ENCODE assay signal across 22 cellular contexts in genomic region chr16:55489119-55489955, GRCh38. TPM values are rescaled to one million over a fixed set of nuclear protein-coding genes. Genes with fewer than 3 reads are reported as not detected.
DNase-seq lines count a peak whose midpoint lies in the region; ATAC-seq, FAIRE-seq and TF ChIP-seq lines count a peak whose summit lies in the region.
"Had no signal": no experiment of that assay in that cellular context is flagged by ENCODE, and none has a peak within 500 bp of the region (broad histone marks: within the 10 kb centered on the region; RNA-seq: fewer than 3 reads in every experiment).

No MANE protein-coding gene starts in this region.

- no peak for ATAC-seq in HG03139 (IDR thresholded peaks at IDR 0.05; ENCODE audit: unreplicated experiment)
- ATAC-seq: Panc1 had no signal

- CTCF ChIA-PET in activated CD4-positive, alpha-beta memory T cell treated with anti-CD3 and anti-CD28 coated beads, Interleukin-2, amount 10 ng/mL, durations not matched to agents 7 days and 5 days (lab: Charles Lee) = no interaction called here

- H2BK12ac ChIP-seq in neuronal stem cell (ENCODE audit: low read length) = no peak overlapping the region

- H3K36me3 ChIP-seq in adipocyte (ENCODE audit: control insufficient read depth, insufficient read depth, low read length, severe bottlenecking) (peaks cover 84% of the 10 kb centered on the region), neuronal stem cell (replicated peaks in 1 of 2; ENCODE audit: control insufficient read depth in 2 of 2, insufficient read depth in 2 of 2, low read length in 2 of 2) (peaks cover 17 to 98% of the 10 kb centered on the region in 2 donors)
- H3K36me3 ChIP-seq: BLaER1 had no signal

- H3K14ac ChIP-seq in neuronal stem cell (ENCODE audit: low read length) = no peak overlapping the region

- H3K4me2 ChIP-seq in neuronal stem cell (ENCODE audit: insufficient read depth, low read length, poor library complexity, severe bottlenecking) = no peak overlapping the region
- H3K4me2 ChIP-seq: BLaER1 had no signal

- peaks cover 69% of the 10 kb centered on the region for H3K4me1 ChIP-seq in adipocyte (ENCODE audit: control insufficient read depth, insufficient read depth, low read length)
- H3K4me1 ChIP-seq in neuronal stem cell (ENCODE audit: control insufficient read depth in 2 of 2, insufficient read depth in 1 of 2, low read depth in 1 of 2, low read length in 2 of 2) = no peaks in the 10 kb centered on the region
- H3K4me1 ChIP-seq: BLaER1 had no signal

- no peak for TF ChIP-seq CTCF in endothelial cell (IDR thresholded peaks at IDR 0.05; ENCODE audit: unreplicated experiment)

- POLR2A ChIA-PET in activated CD4-positive, alpha-beta memory T cell treated with anti-CD3 and anti-CD28 coated beads, Interleukin-2, amount 10 ng/mL, durations not matched to agents 7 days and 5 days (lab: Charles Lee) = no interaction called here

- WGBS in neuronal stem cell (ENCODE audit: extremely low coverage in 2 of 2, insufficient read length in 2 of 2, insufficient replicate concordance in 1 of 2), 2 donors = no CpG with 5 or more reads among the region's 14 CpGs

- peaks cover 67% of the 10 kb centered on the region for H3K36me3 Mint-ChIP-seq in endothelial cell (ENCODE audit: low read depth, unreplicated experiment)
- H3K36me3 Mint-ChIP-seq in activated CD4-positive, alpha-beta memory T cell treated with anti-CD3 and anti-CD28 coated beads, Interleukin-2, amount 10 ng/mL, durations not matched to agents 7 days and 5 days (ENCODE audit: low read depth) = no peaks in the 10 kb centered on the region

- no peaks in the 10 kb centered on the region for H3K4me1 Mint-ChIP-seq in endothelial cell (ENCODE audit: unreplicated experiment)
- no peaks in the 10 kb centered on the region for H3K4me1 Mint-ChIP-seq in activated CD4-positive, alpha-beta memory T cell treated with anti-CD3 and anti-CD28 coated beads, Interleukin-2, amount 10 ng/mL, durations not matched to agents 7 days and 5 days
- H3K4me1 Mint-ChIP-seq: H9 had no signal

- H3K27me3 Mint-ChIP-seq in endothelial cell (ENCODE audit: unreplicated experiment) = peaks cover 1% of the 10 kb centered on the region
- no peaks in the 10 kb centered on the region for H3K27me3 Mint-ChIP-seq in activated CD4-positive, alpha-beta memory T cell treated with anti-CD3 and anti-CD28 coated beads, Interleukin-2, amount 10 ng/mL, durations not matched to agents 7 days and 5 days

- H3K9me3 ChIP-seq in adipocyte (ENCODE audit: control insufficient read depth, low read length) (no peaks in the 10 kb centered on the region), neuronal stem cell (replicated peaks in 1 of 2; ENCODE audit: control insufficient read depth in 2 of 2, insufficient read depth in 1 of 2, low read depth in 1 of 2, low read length in 2 of 2) (no peaks in the 10 kb centered on the region)
- H3K9me3 ChIP-seq: BLaER1 had no signal

- no peak overlapping the region for H3K18ac ChIP-seq in neuronal stem cell (ENCODE audit: low read length)

- no peak overlapping the region for H2BK120ac ChIP-seq in neuronal stem cell (ENCODE audit: low read depth, low read length)

- no peak overlapping the region for H3K27ac ChIP-seq in neuronal stem cell (replicated peaks; ENCODE audit: low read length)
- H3K27ac ChIP-seq: BLaER1 had no signal

- DNase-seq in adipocyte (ENCODE audit: low read depth) (no peak), endothelial cell (ENCODE audit: low spot score) (no peak), neuronal stem cell (ENCODE audit: low spot score) (no peak), urothelium cell line (ENCODE audit: low spot score) (no peak), NCI-H1694 treated with DMSO at 0.1 percent for 48 hours (lab: John Stamatoyannopoulos, UW) (no peak), glomerular visceral epithelial cell (ENCODE audit: extremely low spot score) (no peak)
- DNase-seq in activated CD4-positive, alpha-beta memory T cell treated with anti-CD3 and anti-CD28 coated beads, Interleukin-2, amount 10 ng/mL, durations not matched to agents 7 days and 5 days = no peak
- DNase-seq: CD4-positive, alpha-beta T cell; COR-L47; DMS 273 treated with DMSO at 0.1 percent for 48 hours; H9; Karpas-422; MV-4-11; NCI-H1105 treated with DMSO at 0.1 percent for 48 hours; NCI-H2081 treated with DMSO at 0.1 percent for 48 hours; NCI-H2171 treated with DMSO at 0.1 percent for 48 hours; NCI-H524 treated with DMSO at 0.1 percent for 48 hours; NCI-H82; SIG-M5 had no signal

- no peaks in the 10 kb centered on the region for H3K9me3 Mint-ChIP-seq in endothelial cell (ENCODE audit: unreplicated experiment)
- no peaks in the 10 kb centered on the region for H3K9me3 Mint-ChIP-seq in activated CD4-positive, alpha-beta memory T cell treated with anti-CD3 and anti-CD28 coated beads, Interleukin-2, amount 10 ng/mL, durations not matched to agents 7 days and 5 days
- H3K9me3 Mint-ChIP-seq: CD4-positive, alpha-beta T cell; H9 had no signal

- H3K27me3 ChIP-seq in adipocyte (replicated peaks; ENCODE audit: control insufficient read depth, insufficient read depth, low read length) (no peaks in the 10 kb centered on the region), neuronal stem cell (ENCODE audit: control insufficient read depth in 3 of 3, insufficient read depth in 3 of 3, low read depth in 1 of 3, low read length in 3 of 3) (no peaks in the 10 kb centered on the region)
- H3K27me3 ChIP-seq: BLaER1 had no signal

- peak overlapping the region; percentile 35 for H3K4me3 Mint-ChIP-seq in endothelial cell (ENCODE audit: unreplicated experiment)
- H3K4me3 Mint-ChIP-seq in activated CD4-positive, alpha-beta memory T cell treated with anti-CD3 and anti-CD28 coated beads, Interleukin-2, amount 10 ng/mL, durations not matched to agents 7 days and 5 days = no peak overlapping the region
- H3K4me3 Mint-ChIP-seq: CD4-positive, alpha-beta T cell; H9 had no signal

- H3K23ac ChIP-seq in neuronal stem cell (ENCODE audit: low read depth, low read length, poor library complexity) = peak overlapping the region; percentile 8

- peak overlapping the region; percentile 9 for H3K9ac ChIP-seq in adipocyte (ENCODE audit: low read length)
- H3K9ac ChIP-seq in neuronal stem cell (ENCODE audit: low read depth, low read length, poor library complexity) = no peak overlapping the region
- H3K9ac ChIP-seq: BLaER1 had no signal

- no peaks in the 10 kb centered on the region for H3K79me1 ChIP-seq in neuronal stem cell (ENCODE audit: low read depth, low read length)

- peak; percentile 40 for FAIRE-seq in urothelium cell line (lab: Jason Lieb, UNC)

- no peak overlapping the region for H2BK5ac ChIP-seq in neuronal stem cell (ENCODE audit: low read length)

- H2AK5ac ChIP-seq in neuronal stem cell (ENCODE audit: low read depth, low read length) = no peak overlapping the region

- H3K4me3 ChIP-seq in adipocyte (ENCODE audit: low read length) = no peak overlapping the region
- no peak overlapping the region for H3K4me3 ChIP-seq in neuronal stem cell (ENCODE audit: low read length in 2 of 2)
- H3K4me3 ChIP-seq: BLaER1 had no signal

- no peak overlapping the region for H2BK15ac ChIP-seq in neuronal stem cell (ENCODE audit: low read length)

- no peak overlapping the region for H4K91ac ChIP-seq in neuronal stem cell (ENCODE audit: low read depth, low read length, poor library complexity)

- no peak overlapping the region for H3K27ac Mint-ChIP-seq in endothelial cell (ENCODE audit: unreplicated experiment)
- H3K27ac Mint-ChIP-seq in activated CD4-positive, alpha-beta memory T cell treated with anti-CD3 and anti-CD28 coated beads, Interleukin-2, amount 10 ng/mL, durations not matched to agents 7 days and 5 days = no peak overlapping the region
- H3K27ac Mint-ChIP-seq: CD4-positive, alpha-beta T cell had no signal

- no peak overlapping the region for H2AFZ ChIP-seq in neuronal stem cell (ENCODE audit: low read length)

- H4K8ac ChIP-seq in neuronal stem cell (ENCODE audit: low read depth, low read length) = no peak overlapping the region

- no peak overlapping the region for H3K4ac ChIP-seq in neuronal stem cell (ENCODE audit: low read length)

RNA-seq across cellular contexts. Expression of gene MMP2, which starts 10.3 kb away (rescaled TPM):
- 422 TPM for total RNA-seq in endothelial cell (ENCODE audit: unreplicated experiment)
- polyA plus RNA-seq in neuronal stem cell (2013, experiment 1 of 2) = 26.6 TPM
- 25.9 TPM for polyA plus RNA-seq in neuronal stem cell (2013, experiment 2 of 2)
- total RNA-seq in activated CD4-positive, alpha-beta memory T cell treated with anti-CD3 and anti-CD28 coated beads, Interleukin-2, amount 10 ng/mL, durations not matched to agents 7 days and 5 days = under 1 TPM; 0.20 to 0.30 TPM
- total RNA-seq: CD4-positive, alpha-beta T cell had no signal

RNA-seq across cellular contexts. Expression of gene LPCAT2, which starts 19.5 kb away (rescaled TPM):
- 25.5 TPM for total RNA-seq in endothelial cell (ENCODE audit: unreplicated experiment)
- polyA plus RNA-seq in neuronal stem cell (2013, experiment 1 of 2) = 5.8 TPM
- 5.2 TPM for polyA plus RNA-seq in neuronal stem cell (2013, experiment 2 of 2)
- total RNA-seq in activated CD4-positive, alpha-beta memory T cell treated with anti-CD3 and anti-CD28 coated beads, Interleukin-2, amount 10 ng/mL, durations not matched to agents 7 days and 5 days = 1 to 10 TPM; 1.3 to 1.6 TPM

Comparison
In these comparisons a context has a peak if more than half of its experiments do, and no peak if none do; other contexts are left out.
1. RNA of gene MMP2, which starts 10.3 kb away (total RNA-seq): 422 TPM in endothelial cell (single experiment); 0.20 to 0.30 TPM in activated CD4-positive, alpha-beta memory T cell treated with anti-CD3 and anti-CD28 coated beads, Interleukin-2, amount 10 ng/mL, durations not matched to agents 7 days and 5 days; every median in the first group is over 100 times any median in the second.
2. RNA of gene LPCAT2, which starts 19.5 kb away (total RNA-seq): 25.5 TPM in endothelial cell (single experiment); 1.3 to 1.6 TPM in activated CD4-positive, alpha-beta memory T cell treated with anti-CD3 and anti-CD28 coated beads, Interleukin-2, amount 10 ng/mL, durations not matched to agents 7 days and 5 days; every median in the first group is over 10 times any median in the second.